Comparison of ENCODE assay signal across 20 cellular contexts in the genomic region with DNA sequence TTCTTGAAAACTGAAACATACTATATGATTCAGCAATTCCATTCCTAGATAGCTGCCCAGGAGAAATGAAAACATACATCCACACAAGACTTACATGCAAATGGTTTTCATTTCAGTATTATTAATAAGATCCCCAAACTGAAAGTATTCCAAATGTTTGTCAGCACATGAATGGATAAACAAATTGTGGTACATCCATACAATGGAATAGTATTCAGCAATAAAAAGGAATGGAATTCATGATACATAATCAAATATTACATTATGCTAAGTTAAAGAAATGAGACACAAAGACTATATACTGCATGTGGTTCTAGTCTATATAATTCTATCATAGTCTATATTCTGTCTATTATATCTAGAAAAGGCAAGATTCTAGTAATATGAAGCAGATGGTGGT.
DNase-seq lines count a peak whose midpoint lies in the region; ATAC-seq, FAIRE-seq and TF ChIP-seq lines count a peak whose summit lies in the region.
"Had no signal": no experiment of that assay in that cellular context is flagged by ENCODE, and none has a peak within 500 bp of the region (broad histone marks: within the 10 kb centered on the region; RNA-seq: fewer than 3 reads in every experiment).

No MANE protein-coding gene starts in this region.

- no peaks in the 10 kb centered on the region for H3K9me1 ChIP-seq in K562 (ENCODE audit: control insufficient read depth, insufficient read depth, low read length)

- H3K9me2 ChIP-seq in SK-N-SH = no peaks in the 10 kb centered on the region

- no peak for TF ChIP-seq RAD21 in SK-N-SH (IDR thresholded peaks at IDR 0.05; ENCODE audit: low read length)
- no peak for TF ChIP-seq RAD21 in K562 (CRISPR knock-in tag; conservative IDR thresholded peaks at IDR 0.05 in 1 of 2, IDR thresholded peaks at IDR 0.05 in 1 of 2)

- H3K79me2 ChIP-seq in SK-N-SH (ENCODE audit: insufficient read depth) = no peaks in the 10 kb centered on the region
- no peaks in the 10 kb centered on the region for H3K79me2 ChIP-seq in K562 (ENCODE audit: control insufficient read depth, insufficient read depth, low read length)

- DNase-seq in SK-N-SH = no peak
- no peak for DNase-seq in K562 (ENCODE audit: extremely low read depth in 1 of 4, low spot score in 3 of 4)
- no peak for DNase-seq in activated CD4-positive, CD25-positive, alpha-beta regulatory T cell (lab: John Stamatoyannopoulos, UW)
- DNase-seq in immature natural killer cell = no peak
- DNase-seq: AML-193; Caco-2; Calu3; CD4-positive, alpha-beta T cell; CD8-positive, alpha-beta T cell; DMS79 treated with DMSO at 0.1 percent for 48 hours; GF-D8 had no signal

- POLR2A ChIA-PET in SK-N-SH (lab: Yijun Ruan, JAX) (no interaction called here), K562 (lab: Yijun Ruan, JAX) (no interaction called here)

- H3F3A ChIP-seq in SK-N-SH (replicated peaks; ENCODE audit: insufficient read depth) = no peaks in the 10 kb centered on the region

- peaks cover 0 to 3% (median 0%) of the 10 kb centered on the region in 3 donors for H3K36me3 Mint-ChIP-seq in immature natural killer cell
- H3K36me3 Mint-ChIP-seq: CD8-positive, alpha-beta T cell had no signal

- no TSS peak for BruUV-seq in K562 (replicated peaks; lab: Mats Ljungman, UMichigan)

- TF ChIP-seq EP300 in SK-N-SH (IDR thresholded peaks at IDR 0.05; ENCODE audit: borderline replicate concordance in 1 of 2, low read depth in 1 of 2, low read length in 1 of 2) = no peak
- TF ChIP-seq EP300 in K562 (IDR thresholded peaks at IDR 0.05; ENCODE audit: low read length) = no peak

- no peak overlapping the region for H3K4me3 Mint-ChIP-seq in immature natural killer cell
- H3K4me3 Mint-ChIP-seq: B cell; CD4-positive, alpha-beta T cell; CD8-positive, alpha-beta T cell had no signal

- CTCF ChIA-PET in SK-N-SH (lab: Yijun Ruan, JAX) (interaction anchor here (0.8 kb wide), 1 partner anchor 12 kb away, joined by 3 read pairs; no protein-coding TSS in a partner anchor), K562 (lab: Yijun Ruan, JAX; ENCODE audit: low intra/inter-chr PET ratio) (no interaction called here)

- H3K27ac Mint-ChIP-seq in immature natural killer cell = no peak overlapping the region
- H3K27ac Mint-ChIP-seq: B cell; CD4-positive, alpha-beta T cell; CD8-positive, alpha-beta T cell had no signal

- peaks cover 0 to 2% (median 0%) of the 10 kb centered on the region in 3 donors for H3K27me3 Mint-ChIP-seq in immature natural killer cell (ENCODE audit: low read depth in 3 of 3)
- H3K27me3 Mint-ChIP-seq: B cell; CD4-positive, alpha-beta T cell had no signal

- peaks cover 11% of the 10 kb centered on the region; the same call in 1 of the 2 replicates for H3K9me3 ChIP-seq in SK-N-SH
- H3K9me3 ChIP-seq in K562 (replicated peaks; ENCODE audit: control insufficient read depth, insufficient read depth, low read depth, low read length) = no peaks in the 10 kb centered on the region
- H3K9me3 ChIP-seq: A549, Caco-2 had no signal

- in situ Hi-C loops in K562 (cut with MboI) = no loop called here

- FAIRE-seq in K562 (lab: Jason Lieb, UNC) = no peak
- FAIRE-seq: A549, D721Med, G401.6, GM12891 had no signal

- H3K4me1 ChIP-seq in SK-N-SH (ENCODE audit: control insufficient read depth in 1 of 2, insufficient read depth in 2 of 2, low read depth in 1 of 2, low read length in 1 of 2) = no peaks in the 10 kb centered on the region
- H3K4me1 ChIP-seq in K562 (replicated peaks in 1 of 2; ENCODE audit: control insufficient read depth in 2 of 2, insufficient read depth in 2 of 2, low read length in 2 of 2) = peaks cover 0 to 3% of the 10 kb centered on the region in 2 experiments; a peak in 1 of 5 replicates
- H3K4me1 ChIP-seq: A549; BLaER1 treated with 17β-estradiol and CSF1 and Interleukin-3, amounts not matched to agents 10 nM and 100 nM; Caco-2 had no signal

- H3K9ac ChIP-seq in SK-N-SH = no peak overlapping the region
- H3K9ac ChIP-seq in K562 (ENCODE audit: insufficient read depth in 1 of 2, low read depth in 2 of 2, low read length in 2 of 2) = no peak overlapping the region
- H3K9ac ChIP-seq: BLaER1 treated with 17β-estradiol and CSF1 and Interleukin-3, amounts not matched to agents 10 nM and 100 nM had no signal

- TF ChIP-seq CTCF in SK-N-SH (IDR thresholded peaks at IDR 0.05) (no peak), K562 (IDR thresholded peaks at IDR 0.05 in 2 of 3, conservative IDR thresholded peaks at IDR 0.05 in 1 of 3; ENCODE audit: insufficient read depth in 2 of 3, low read depth in 1 of 3, low read length in 3 of 3) (no peak)

- intact Hi-C loops in K562 (cut with micrococcal nuclease) = no loop called here

- H2AFZ ChIP-seq in SK-N-SH (ENCODE audit: low read depth) = no peak overlapping the region
- no peak overlapping the region for H2AFZ ChIP-seq in K562 (ENCODE audit: low read depth, low read length)

- H4K20me1 ChIP-seq in SK-N-SH (ENCODE audit: insufficient read depth) (no peaks in the 10 kb centered on the region), K562 (replicated peaks; ENCODE audit: control insufficient read depth, insufficient read depth, low read length) (no peaks in the 10 kb centered on the region)
- H4K20me1 ChIP-seq: BLaER1 treated with 17β-estradiol and CSF1 and Interleukin-3, amounts not matched to agents 10 nM and 100 nM had no signal

- ATAC-seq in SK-N-SH treated with all-trans-retinoic acid at 6 μM for 48 hours (no peak), K562 (no peak)
- ATAC-seq: A549; CD8-positive, alpha-beta T cell had no signal

- no peaks in the 10 kb centered on the region for H3K27me3 ChIP-seq in SK-N-SH (ENCODE audit: insufficient read depth)
- no peaks in the 10 kb centered on the region for H3K27me3 ChIP-seq in K562 (ENCODE audit: control insufficient read depth in 2 of 2, insufficient read depth in 2 of 2, low read length in 2 of 2)
- H3K27me3 ChIP-seq: BLaER1 treated with 17β-estradiol and CSF1 and Interleukin-3, amounts not matched to agents 10 nM and 100 nM had no signal

- no peak overlapping the region for H3K4me3 ChIP-seq in SK-N-SH (ENCODE audit: low read depth in 2 of 2, low read length in 1 of 2)
- H3K4me3 ChIP-seq in K562 = no peak overlapping the region
- H3K4me3 ChIP-seq: A549; BLaER1 treated with 17β-estradiol and CSF1 and Interleukin-3, amounts not matched to agents 10 nM and 100 nM had no signal

- H3K27ac ChIP-seq in SK-N-SH (ENCODE audit: low read depth in 2 of 2, low read length in 1 of 2) (no peak overlapping the region), K562 (ENCODE audit: extremely low read depth, low read depth, low read length) (no peak overlapping the region)
- H3K27ac ChIP-seq: 22Rv1; A549; BLaER1 treated with 17β-estradiol and CSF1 and Interleukin-3, amounts not matched to agents 10 nM and 100 nM; C4-2B had no signal

- no peaks in the 10 kb centered on the region for H3K36me3 ChIP-seq in SK-N-SH (replicated peaks in 1 of 2; ENCODE audit: control insufficient read depth in 1 of 2, insufficient read depth in 2 of 2, low read length in 1 of 2)
- no peaks in the 10 kb centered on the region for H3K36me3 ChIP-seq in K562 (ENCODE audit: control insufficient read depth, insufficient read depth, low read length)
- H3K36me3 ChIP-seq: BLaER1 treated with 17β-estradiol and CSF1 and Interleukin-3, amounts not matched to agents 10 nM and 100 nM had no signal

- no peak for TF ChIP-seq POLR2A in K562 (conservative IDR thresholded peaks at IDR 0.05)

- no peaks in the 10 kb centered on the region for H3K4me1 Mint-ChIP-seq in immature natural killer cell
- H3K4me1 Mint-ChIP-seq: B cell had no signal

- H3K4me2 ChIP-seq in SK-N-SH (no peak overlapping the region), K562 (ENCODE audit: insufficient read depth, low read length) (no peak overlapping the region)
- H3K4me2 ChIP-seq: A549; BLaER1 treated with 17β-estradiol and CSF1 and Interleukin-3, amounts not matched to agents 10 nM and 100 nM had no signal

- H3K9me3 Mint-ChIP-seq in immature natural killer cell = peaks cover 0 to 6% (median 2%) of the 10 kb centered on the region in 6 donors

TF ChIP-seq in SK-N-SH treated with all-trans-retinoic acid at 6 μM for 48 hours, 23 proteins besides CTCF, POLR2A, EP300 and RAD21 (continues in another document):
- TF ChIP-seq ZNF8 (CRISPR knock-in tag; IDR thresholded peaks at IDR 0.05) = peak; percentile 97

TF ChIP-seq in SK-N-SH, 30 proteins besides CTCF, POLR2A, EP300 and RAD21:
- TF ChIP-seq TCF12 (IDR thresholded peaks at IDR 0.05) = no peak
- no peak for TF ChIP-seq CHD2 (IDR thresholded peaks at IDR 0.05; ENCODE audit: low read length, partially characterized antibody)
- TF ChIP-seq, protein P1, sequence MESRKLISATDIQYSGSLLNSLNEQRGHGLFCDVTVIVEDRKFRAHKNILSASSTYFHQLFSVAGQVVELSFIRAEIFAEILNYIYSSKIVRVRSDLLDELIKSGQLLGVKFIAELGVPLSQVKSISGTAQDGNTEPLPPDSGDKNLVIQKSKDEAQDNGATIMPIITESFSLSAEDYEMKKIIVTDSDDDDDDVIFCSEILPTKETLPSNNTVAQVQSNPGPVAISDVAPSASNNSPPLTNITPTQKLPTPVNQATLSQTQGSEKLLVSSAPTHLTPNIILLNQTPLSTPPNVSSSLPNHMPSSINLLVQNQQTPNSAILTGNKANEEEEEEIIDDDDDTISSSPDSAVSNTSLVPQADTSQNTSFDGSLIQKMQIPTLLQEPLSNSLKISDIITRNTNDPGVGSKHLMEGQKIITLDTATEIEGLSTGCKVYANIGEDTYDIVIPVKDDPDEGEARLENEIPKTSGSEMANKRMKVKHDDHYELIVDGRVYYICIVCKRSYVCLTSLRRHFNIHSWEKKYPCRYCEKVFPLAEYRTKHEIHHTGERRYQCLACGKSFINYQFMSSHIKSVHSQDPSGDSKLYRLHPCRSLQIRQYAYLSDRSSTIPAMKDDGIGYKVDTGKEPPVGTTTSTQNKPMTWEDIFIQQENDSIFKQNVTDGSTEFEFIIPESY (IDR thresholded peaks at IDR 0.05; ENCODE audit: borderline replicate concordance, low read depth) = no peak
TF ChIP-seq in SK-N-SH: peak in this region for 0.

TF ChIP-seq in K562, 482 proteins besides CTCF, POLR2A, EP300 and RAD21 (continues in another document):
- TF ChIP-seq GTF2E2 (tag; IDR thresholded peaks at IDR 0.05) = no peak
- no peak for TF ChIP-seq SRSF7 (optimal IDR thresholded peaks at IDR 0.05; ENCODE audit: low read depth, low read length)
- TF ChIP-seq FOXJ3 (CRISPR knock-in tag; IDR thresholded peaks at IDR 0.05) = no peak
- no peak for TF ChIP-seq HDAC6 (IDR thresholded peaks at IDR 0.05; ENCODE audit: low read depth, low read length)
- no peak for TF ChIP-seq MBD2 (IDR thresholded peaks at IDR 0.05; ENCODE audit: borderline replicate concordance, low read depth)
- no peak for TF ChIP-seq ZNF699 (CRISPR knock-in tag; IDR thresholded peaks at IDR 0.05; ENCODE audit: insufficient replicate concordance)
- TF ChIP-seq NR4A1 (CRISPR knock-in tag; IDR thresholded peaks at IDR 0.05) = no peak
- TF ChIP-seq NR4A1 (tag; IDR thresholded peaks at IDR 0.05) = no peak
- no peak for TF ChIP-seq ZNF57 (CRISPR knock-in tag; IDR thresholded peaks at IDR 0.05)
- TF ChIP-seq ZNF212 (CRISPR knock-in tag; IDR thresholded peaks at IDR 0.05) = no peak
- TF ChIP-seq HDAC3 (IDR thresholded peaks at IDR 0.05; ENCODE audit: borderline replicate concordance, partially characterized antibody) = no peak
- no peak for TF ChIP-seq HNRNPK (IDR thresholded peaks at IDR 0.05; ENCODE audit: low read depth, low read length, poor library complexity, severe bottlenecking)
